In genomic region chr10:22427890-22428571, GRCh38 we compare ENCODE assay signal across 9 cellular contexts.
DNase-seq lines count a peak whose midpoint lies in the region; ATAC-seq, FAIRE-seq and TF ChIP-seq lines count a peak whose summit lies in the region.
"Had no signal": no experiment of that assay in that cellular context is flagged by ENCODE, and none has a peak within 500 bp of the region (broad histone marks: within the 10 kb centered on the region; RNA-seq: fewer than 3 reads in every experiment).

No MANE protein-coding gene starts in this region.

- H3K18ac ChIP-seq in mesendoderm (ENCODE audit: low read length) = no peak overlapping the region

- TF ChIP-seq RAD21 in A549 (conservative IDR thresholded peaks at IDR 0.05 in 1 of 2, IDR thresholded peaks at IDR 0.05 in 1 of 2) = no peak

- H3K9me3 ChIP-seq in A549 (no peaks in the 10 kb centered on the region; the same call in 2 of the 3 replicates), T-helper 17 cell (ENCODE audit: control insufficient read depth, low read length, poor library complexity, severe bottlenecking) (no peaks in the 10 kb centered on the region)

- TF ChIP-seq CTCF in A549 (IDR thresholded peaks at IDR 0.05) (no peak), foreskin fibroblast (IDR thresholded peaks at IDR 0.05; ENCODE audit: low read depth, low read length) (no peak)

- H3K79me1 ChIP-seq in mesendoderm (ENCODE audit: low read length) = no peaks in the 10 kb centered on the region

- FAIRE-seq in A549 (lab: Jason Lieb, UNC) = peak; percentile 72

- H2BK120ac ChIP-seq in mesendoderm (ENCODE audit: low read depth, low read length) = no peak overlapping the region

- H3K4me1 ChIP-seq in A549 (peaks cover 37% of the 10 kb centered on the region), mesendoderm (ENCODE audit: control insufficient read depth, low read depth, low read length) (peaks cover 2% of the 10 kb centered on the region)

- H2AK5ac ChIP-seq in mesendoderm (ENCODE audit: low read length) = no peak overlapping the region

- no peak overlapping the region for H3K56ac ChIP-seq in mesendoderm (ENCODE audit: low read length)

- CTCF ChIA-PET in A549 (lab: Yijun Ruan, JAX) = no interaction called here

- TF ChIP-seq POLR2A in A549 (IDR thresholded peaks at IDR 0.05; ENCODE audit: low read length) = no peak

- peak overlapping the region; percentile 70 for H3K4me2 ChIP-seq in A549
- H3K4me2 ChIP-seq in mesendoderm (ENCODE audit: low read length) = no peak overlapping the region

- H2BK15ac ChIP-seq in mesendoderm (replicated peaks; ENCODE audit: low read depth) = no peak overlapping the region

- H3K27ac ChIP-seq in A549 = peak overlapping the region; percentile 34 to 78; a peak in 4 of 6 replicates
- H3K27ac ChIP-seq in mesendoderm (ENCODE audit: low read depth, low read length) = no peak overlapping the region

- peaks cover 2% of the 10 kb centered on the region for H3K36me3 Mint-ChIP-seq in T-helper 17 cell (ENCODE audit: low read depth)
- H3K36me3 Mint-ChIP-seq: CD8-positive, alpha-beta T cell had no signal

- H4K8ac ChIP-seq in mesendoderm (ENCODE audit: low read depth, low read length) = no peak overlapping the region

- H3K4me1 Mint-ChIP-seq in T-helper 17 cell = peaks cover 7% of the 10 kb centered on the region

- H3K4ac ChIP-seq in mesendoderm (ENCODE audit: low read depth, low read length) = no peak overlapping the region

- H3K23ac ChIP-seq in mesendoderm (ENCODE audit: low read length) = no peak overlapping the region

- H3K36me3 ChIP-seq in mesendoderm (ENCODE audit: control insufficient read depth, insufficient read depth, low read length) = no peaks in the 10 kb centered on the region

- H4K5ac ChIP-seq in mesendoderm (ENCODE audit: low read length) = no peak overlapping the region

- H3K4me3 ChIP-seq in A549 (no peak overlapping the region), foreskin fibroblast (ENCODE audit: low read depth in 1 of 2, low read length in 2 of 2) (no peak overlapping the region), mesendoderm (ENCODE audit: low read length) (no peak overlapping the region)

- no peaks in the 10 kb centered on the region for H3K27me3 ChIP-seq in mesendoderm (ENCODE audit: insufficient read depth, low read length, poor library complexity)

- H3K27me3 Mint-ChIP-seq in T-helper 17 cell = peaks cover 37% of the 10 kb centered on the region

- H3K9ac ChIP-seq in mesendoderm (ENCODE audit: low read length) = no peak overlapping the region

- no peak overlapping the region for H3K4me3 Mint-ChIP-seq in T-helper 17 cell
- H3K4me3 Mint-ChIP-seq: CD8-positive, alpha-beta T cell had no signal

- in situ Hi-C loops in KBM-7 (cut with MboI; ENCODE audit: low pct_unique_long_range_greater_than_20kb, low sequenced_read_pairs) = no loop called here

- H3K79me2 ChIP-seq in mesendoderm (ENCODE audit: control insufficient read depth, insufficient read depth, low read length) = no peaks in the 10 kb centered on the region

- no peak overlapping the region for H2BK5ac ChIP-seq in mesendoderm (ENCODE audit: low read length)

- POLR2A ChIA-PET in A549 (lab: Yijun Ruan, JAX) = interaction anchor here (1.6 kb wide), 1 partner anchor 87 kb away, joined by 7 read pairs; no protein-coding TSS in a partner anchor

- ATAC-seq in A549 (peak; percentile 60 to 72; a peak in 5 of 6 replicates), T-helper 17 cell (no peak)
- ATAC-seq: CD8-positive, alpha-beta T cell had no signal

- WGBS in A549 (ENCODE audit: missing lambda C conversion rate) = 3% methylated on average over 6 of the region's 6 CpGs
- WGBS in mesendoderm (ENCODE audit: extremely low coverage, insufficient coverage, low lambda C conversion rate) = no CpG with 5 or more reads among the region's 6 CpGs

- TF ChIP-seq EP300 in A549 (IDR thresholded peaks at IDR 0.05) = peak in 1 of 2 experiments; percentile 37; a peak in 1 of 5 replicates

- DNase-seq in A549 (ENCODE audit: low read depth in 1 of 2, low spot score in 1 of 2) (peak; percentile 51 to 52), HS-5 (ENCODE audit: low read depth) (peak; percentile 85), foreskin fibroblast (peak; percentile 93 to 95), T-helper 17 cell (no peak), mesendoderm (no peak), KBM-7 (no peak), OCI-M2 (lab: John Stamatoyannopoulos, UW; ENCODE audit: unreplicated experiment) (no peak)
- DNase-seq: CD8-positive, alpha-beta T cell had no signal

- no peak overlapping the region for H3K27ac Mint-ChIP-seq in T-helper 17 cell
- H3K27ac Mint-ChIP-seq: CD8-positive, alpha-beta T cell had no signal

TF ChIP-seq in A549, 52 proteins besides CTCF, POLR2A, EP300 and RAD21:
- TF ChIP-seq, protein P1, sequence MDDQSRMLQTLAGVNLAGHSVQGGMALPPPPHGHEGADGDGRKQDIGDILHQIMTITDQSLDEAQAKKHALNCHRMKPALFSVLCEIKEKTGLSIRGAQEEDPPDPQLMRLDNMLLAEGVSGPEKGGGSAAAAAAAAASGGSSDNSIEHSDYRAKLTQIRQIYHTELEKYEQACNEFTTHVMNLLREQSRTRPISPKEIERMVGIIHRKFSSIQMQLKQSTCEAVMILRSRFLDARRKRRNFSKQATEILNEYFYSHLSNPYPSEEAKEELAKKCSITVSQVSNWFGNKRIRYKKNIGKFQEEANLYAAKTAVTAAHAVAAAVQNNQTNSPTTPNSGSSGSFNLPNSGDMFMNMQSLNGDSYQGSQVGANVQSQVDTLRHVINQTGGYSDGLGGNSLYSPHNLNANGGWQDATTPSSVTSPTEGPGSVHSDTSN (IDR thresholded peaks at IDR 0.05) = no peak
- TF ChIP-seq HEYL (CRISPR knock-in tag; IDR thresholded peaks at IDR 0.05) = no peak
- peak; percentile 19; the same call in 1 of the 2 replicates for TF ChIP-seq GATA3 (IDR thresholded peaks at IDR 0.05; ENCODE audit: borderline replicate concordance)
- TF ChIP-seq FOSL2 (IDR thresholded peaks at IDR 0.05) = no peak; the same call in 1 of the 2 replicates
- TF ChIP-seq FOSL2 (CRISPR knock-in tag; IDR thresholded peaks at IDR 0.05) = peak; percentile 73
- peak; percentile 22; the same call in 1 of the 2 replicates for TF ChIP-seq MAX (IDR thresholded peaks at IDR 0.05)
- TF ChIP-seq JUNB (IDR thresholded peaks at IDR 0.05) = peak; percentile 52; the same call in 1 of the 2 replicates

TF ChIP-seq in PFSK-1, 5 proteins besides CTCF, POLR2A, EP300 and RAD21:
- TF ChIP-seq FOXP2 (optimal IDR thresholded peaks at IDR 0.05; ENCODE audit: borderline replicate concordance, extremely low read depth, extremely low read length, insufficient read depth) (no peak), REST (IDR thresholded peaks at IDR 0.05; ENCODE audit: insufficient read depth in 1 of 2, low read depth in 2 of 2, low read length in 2 of 2) (no peak), POLR2AphosphoS5 (IDR thresholded peaks at IDR 0.05; ENCODE audit: low read depth, low read length) (no peak), SIN3A (IDR thresholded peaks at IDR 0.05; ENCODE audit: borderline replicate concordance, insufficient read depth, low read length) (0 out of 2 replicates have a peak, but pooled peaks have one; percentile 58), TAF1 (IDR thresholded peaks at IDR 0.05; ENCODE audit: borderline replicate concordance, insufficient read depth, low read length) (0 out of 2 replicates have a peak, but pooled peaks have one; percentile 29)

Comparison
In these comparisons a context has a peak if more than half of its experiments do, and no peak if none do; other contexts are left out.
1. DNase-seq: peak in A549 (2 of 2), HS-5 (single experiment) and foreskin fibroblast (2 of 2); none in T-helper 17 cell (0 of 3), mesendoderm (single experiment), KBM-7 (single experiment) and OCI-M2 (single experiment).